In the genomic region with DNA sequence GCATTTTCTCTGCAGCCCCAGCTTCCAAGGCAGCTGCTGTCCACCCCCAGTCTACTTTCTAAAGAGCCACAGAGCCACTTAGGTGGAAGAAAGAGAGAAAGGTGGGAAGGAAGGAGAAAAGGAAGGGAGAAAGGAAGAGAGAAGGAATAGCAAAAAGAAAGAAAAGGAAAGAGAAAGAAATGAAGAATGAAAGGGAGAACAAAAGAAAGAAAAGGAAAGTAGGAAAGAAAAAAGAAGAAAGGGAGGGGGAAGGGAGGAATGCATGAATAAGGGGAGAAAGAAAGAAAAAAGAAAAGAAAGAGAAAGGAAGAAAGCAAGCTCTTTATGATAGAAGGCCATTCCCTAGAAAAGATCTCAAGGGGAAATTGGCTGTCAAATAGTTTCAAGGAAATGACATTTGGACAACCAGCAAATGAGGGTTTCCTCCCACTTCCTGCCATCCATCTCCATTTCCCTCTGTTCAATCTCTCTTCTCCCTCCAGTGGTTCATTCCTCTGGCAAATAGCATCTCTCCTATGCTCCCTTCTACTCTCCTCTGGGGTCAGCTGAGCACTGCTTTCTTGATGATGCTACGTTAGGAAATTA, we compare ENCODE assay signal across 1 cellular context.
TF ChIP-seq lines count a peak whose summit lies in the region.

No MANE protein-coding gene starts in this region.

TF ChIP-seq in IMR-90, 13 proteins besides CTCF, POLR2A, EP300 and RAD21:
- no peak for TF ChIP-seq MAFK (IDR thresholded peaks at IDR 0.05; ENCODE audit: low read depth, low read length)
- TF ChIP-seq RFX5 (IDR thresholded peaks at IDR 0.05; ENCODE audit: low read depth, low read length): no peak
- TF ChIP-seq MXI1 (IDR thresholded peaks at IDR 0.05; ENCODE audit: borderline replicate concordance, low read depth, low read length): no peak
- TF ChIP-seq NFE2L2 (IDR thresholded peaks at IDR 0.05; ENCODE audit: low read depth, low read length): no peak
- TF ChIP-seq, protein P1, sequence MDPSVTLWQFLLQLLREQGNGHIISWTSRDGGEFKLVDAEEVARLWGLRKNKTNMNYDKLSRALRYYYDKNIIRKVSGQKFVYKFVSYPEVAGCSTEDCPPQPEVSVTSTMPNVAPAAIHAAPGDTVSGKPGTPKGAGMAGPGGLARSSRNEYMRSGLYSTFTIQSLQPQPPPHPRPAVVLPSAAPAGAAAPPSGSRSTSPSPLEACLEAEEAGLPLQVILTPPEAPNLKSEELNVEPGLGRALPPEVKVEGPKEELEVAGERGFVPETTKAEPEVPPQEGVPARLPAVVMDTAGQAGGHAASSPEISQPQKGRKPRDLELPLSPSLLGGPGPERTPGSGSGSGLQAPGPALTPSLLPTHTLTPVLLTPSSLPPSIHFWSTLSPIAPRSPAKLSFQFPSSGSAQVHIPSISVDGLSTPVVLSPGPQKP (IDR thresholded peaks at IDR 0.05; ENCODE audit: borderline replicate concordance, low read depth, low read length): no peak
- no peak for TF ChIP-seq BHLHE40 (IDR thresholded peaks at IDR 0.05; ENCODE audit: low read depth, low read length)
- TF ChIP-seq SMC3 (IDR thresholded peaks at IDR 0.05; ENCODE audit: low read depth, low read length): no peak
- no peak for TF ChIP-seq RCOR1 (IDR thresholded peaks at IDR 0.05; ENCODE audit: insufficient replicate concordance, low read length)
- TF ChIP-seq, protein P2, sequence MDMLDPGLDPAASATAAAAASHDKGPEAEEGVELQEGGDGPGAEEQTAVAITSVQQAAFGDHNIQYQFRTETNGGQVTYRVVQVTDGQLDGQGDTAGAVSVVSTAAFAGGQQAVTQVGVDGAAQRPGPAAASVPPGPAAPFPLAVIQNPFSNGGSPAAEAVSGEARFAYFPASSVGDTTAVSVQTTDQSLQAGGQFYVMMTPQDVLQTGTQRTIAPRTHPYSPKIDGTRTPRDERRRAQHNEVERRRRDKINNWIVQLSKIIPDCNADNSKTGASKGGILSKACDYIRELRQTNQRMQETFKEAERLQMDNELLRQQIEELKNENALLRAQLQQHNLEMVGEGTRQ (IDR thresholded peaks at IDR 0.05; ENCODE audit: low read depth, low read length): no peak
- TF ChIP-seq MAZ (IDR thresholded peaks at IDR 0.05; ENCODE audit: borderline replicate concordance, low read depth, low read length): no peak
- no peak for TF ChIP-seq CEBPB (IDR thresholded peaks at IDR 0.05; ENCODE audit: low read depth, low read length)
- TF ChIP-seq FOS (IDR thresholded peaks at IDR 0.05; ENCODE audit: low read depth, low read length): no peak
- no peak for TF ChIP-seq CHD1 (IDR thresholded peaks at IDR 0.05; ENCODE audit: low read depth, low read length)
